ENCODE assay signal across 14 cellular contexts in genomic region chr19:719636-720377, GRCh38. TPM values are rescaled to one million over a fixed set of nuclear protein-coding genes. Genes with fewer than 3 reads are reported as not detected.
A peak's percentile ranks its signal among the peaks of the same experiment; 100 is the strongest.
DNase-seq lines count a peak whose midpoint lies in the region; ATAC-seq lines count a peak whose summit lies in the region.
"Had no signal": no experiment of that assay in that cellular context is flagged by ENCODE, and none has a peak within 500 bp of the region (broad histone marks: within the 10 kb centered on the region; RNA-seq: fewer than 3 reads in every experiment).

No MANE protein-coding gene starts in this region.

- peak; percentile 86 for DNase-seq in NCI-H2227 (lab: John Stamatoyannopoulos, UW; ENCODE audit: unreplicated experiment)
- DNase-seq in astrocyte of the hippocampus (ENCODE audit: low read depth, low spot score) = peak; percentile 62
- DNase-seq in left kidney (ENCODE audit: low read depth, low spot score) = peak; percentile 89
- no peak for DNase-seq in activated CD4-positive, alpha-beta T cell treated with anti-CD3 and anti-CD28 coated beads for 1 hour
- DNase-seq in activated T-cell treated with anti-CD3 and anti-CD28 coated beads, Interleukin-2, amount 50 U/mL, for 4 hours = no peak
- DNase-seq: activated CD8-positive, alpha-beta T cell treated with anti-CD3 and anti-CD28 coated beads, Interleukin-2, amount 10 ng/mL, durations not matched to agents 7 days and 5 days; Caco-2 had no signal

- H3K4me1 ChIP-seq in subcutaneous abdominal adipose tissue (ENCODE audit: control insufficient read depth in 5 of 5, insufficient read depth in 5 of 5, low read length in 5 of 5) = peaks cover 3 to 38% (median 28%) of the 10 kb centered on the region in 5 donors
- H3K4me1 ChIP-seq: Caco-2, parathyroid adenoma had no signal

- H3K9me3 Mint-ChIP-seq in activated T-cell treated with anti-CD3 and anti-CD28 coated beads, Interleukin-2, amount 50 U/mL, for 4 hours = peaks cover 4% of the 10 kb centered on the region

- peak overlapping the region in 2 of 5 donors; percentile 16 to 17 for H3K4me3 ChIP-seq in subcutaneous abdominal adipose tissue (ENCODE audit: low read depth in 1 of 5, low read length in 5 of 5)
- H3K4me3 ChIP-seq: thoracic aorta had no signal

- peaks cover 0 to 6% (median 5%) of the 10 kb centered on the region in 5 donors for H3K9me3 ChIP-seq in subcutaneous abdominal adipose tissue (ENCODE audit: control insufficient read depth in 5 of 5, low read length in 5 of 5)
- H3K9me3 ChIP-seq: Caco-2, thoracic aorta had no signal

- peaks cover 0 to 6% (median 6%) of the 10 kb centered on the region in 5 donors for H3K36me3 ChIP-seq in subcutaneous abdominal adipose tissue (ENCODE audit: control insufficient read depth in 5 of 5, insufficient read depth in 5 of 5, low read length in 5 of 5)
- H3K36me3 ChIP-seq: thoracic aorta had no signal

- peak overlapping the region; percentile 17 for H3K27ac ChIP-seq in subcutaneous abdominal adipose tissue (ENCODE audit: low read depth, low read length)
- H3K27ac ChIP-seq: HL-60, parathyroid adenoma, thoracic aorta had no signal

- H3K4me3 Mint-ChIP-seq in activated T-cell treated with anti-CD3 and anti-CD28 coated beads, Interleukin-2, amount 50 U/mL, for 4 hours = no peak overlapping the region
- H3K4me3 Mint-ChIP-seq: activated CD8-positive, alpha-beta T cell treated with anti-CD3 and anti-CD28 coated beads, Interleukin-2, amount 10 ng/mL, durations not matched to agents 7 days and 5 days; activated naive CD8-positive, alpha-beta T cell had no signal

- no peak overlapping the region for H3K9ac ChIP-seq in subcutaneous abdominal adipose tissue (ENCODE audit: low read length in 5 of 5)
- H3K9ac ChIP-seq: parathyroid adenoma had no signal

- H3K27me3 Mint-ChIP-seq in activated T-cell treated with anti-CD3 and anti-CD28 coated beads, Interleukin-2, amount 50 U/mL, for 4 hours (ENCODE audit: low read depth) = peaks cover 39% of the 10 kb centered on the region

- no peak for ATAC-seq in HG03025 (IDR thresholded peaks at IDR 0.05; ENCODE audit: low FRiP score, unreplicated experiment)
- no peak for ATAC-seq in activated T-cell treated with anti-CD3 and anti-CD28 coated beads, Interleukin-2, amount 50 U/mL, for 4 hours
- ATAC-seq: activated CD8-positive, alpha-beta T cell treated with anti-CD3 and anti-CD28 coated beads, Interleukin-2, amount 10 ng/mL, durations not matched to agents 7 days and 5 days had no signal

- H3K27me3 ChIP-seq in subcutaneous abdominal adipose tissue (ENCODE audit: control insufficient read depth in 5 of 5, insufficient read depth in 4 of 5, low read length in 5 of 5) = no peaks in the 10 kb centered on the region

- H3K4me1 Mint-ChIP-seq in activated T-cell treated with anti-CD3 and anti-CD28 coated beads, Interleukin-2, amount 50 U/mL, for 4 hours (ENCODE audit: low read depth) = no peaks in the 10 kb centered on the region

- peaks cover 4% of the 10 kb centered on the region for H3K36me3 Mint-ChIP-seq in activated T-cell treated with anti-CD3 and anti-CD28 coated beads, Interleukin-2, amount 50 U/mL, for 4 hours (ENCODE audit: insufficient read depth)
- H3K36me3 Mint-ChIP-seq: activated naive CD8-positive, alpha-beta T cell had no signal

RNA-seq across cellular contexts. Expression of gene PALM, which starts 11.1 kb away (rescaled TPM):
- under 1 TPM; 0.26 to 0.61 (median 0.27) TPM for total RNA-seq in activated T-cell treated with anti-CD3 and anti-CD28 coated beads, Interleukin-2, amount 50 U/mL, for 4 hours
- total RNA-seq: activated CD8-positive, alpha-beta T cell treated with anti-CD3 and anti-CD28 coated beads, Interleukin-2, amount 10 ng/mL, durations not matched to agents 7 days and 5 days had no signal

RNA-seq across cellular contexts. Expression of gene PRSS57, which starts 24.6 kb away (rescaled TPM):
- total RNA-seq in activated T-cell treated with anti-CD3 and anti-CD28 coated beads, Interleukin-2, amount 50 U/mL, for 4 hours = under 1 TPM in 2 of 3 donors, not detected in 1; 0.87 to 0.94 TPM
- total RNA-seq: activated CD8-positive, alpha-beta T cell treated with anti-CD3 and anti-CD28 coated beads, Interleukin-2, amount 10 ng/mL, durations not matched to agents 7 days and 5 days; Caco-2; fibroblast of villous mesenchyme; thoracic aorta had no signal

RNA-seq across cellular contexts. Expression of gene MISP, which starts 31.1 kb away (rescaled TPM):
- under 1 TPM in 1 of 3 donors, not detected in 2; 0.08 TPM for total RNA-seq in activated T-cell treated with anti-CD3 and anti-CD28 coated beads, Interleukin-2, amount 50 U/mL, for 4 hours
- total RNA-seq: activated CD8-positive, alpha-beta T cell treated with anti-CD3 and anti-CD28 coated beads, Interleukin-2, amount 10 ng/mL, durations not matched to agents 7 days and 5 days had no signal

RNA-seq across cellular contexts. Expression of gene FSTL3, which starts 43.6 kb away (rescaled TPM):
- total RNA-seq in activated T-cell treated with anti-CD3 and anti-CD28 coated beads, Interleukin-2, amount 50 U/mL, for 4 hours = 1 to 10 TPM; 8.0 to 9.9 (median 8.3) TPM

RNA-seq across cellular contexts. Expression of gene RNF126, which starts 56.8 kb away (rescaled TPM):
- 100 to 1,000 TPM; 144 to 162 (median 147) TPM for total RNA-seq in activated T-cell treated with anti-CD3 and anti-CD28 coated beads, Interleukin-2, amount 50 U/mL, for 4 hours

Comparison
In these comparisons a context has a peak if more than half of its experiments do, and no peak if none do; other contexts are left out.
1. DNase-seq: peak in NCI-H2227 (single experiment), astrocyte of the hippocampus (single experiment) and left kidney (single experiment); none in activated CD4-positive, alpha-beta T cell treated with anti-CD3 and anti-CD28 coated beads for 1 hour (single experiment) and activated T-cell treated with anti-CD3 and anti-CD28 coated beads, Interleukin-2, amount 50 U/mL, for 4 hours (single experiment).